Comparison of ENCODE assay signal across 6 cellular contexts in the genomic region with DNA sequence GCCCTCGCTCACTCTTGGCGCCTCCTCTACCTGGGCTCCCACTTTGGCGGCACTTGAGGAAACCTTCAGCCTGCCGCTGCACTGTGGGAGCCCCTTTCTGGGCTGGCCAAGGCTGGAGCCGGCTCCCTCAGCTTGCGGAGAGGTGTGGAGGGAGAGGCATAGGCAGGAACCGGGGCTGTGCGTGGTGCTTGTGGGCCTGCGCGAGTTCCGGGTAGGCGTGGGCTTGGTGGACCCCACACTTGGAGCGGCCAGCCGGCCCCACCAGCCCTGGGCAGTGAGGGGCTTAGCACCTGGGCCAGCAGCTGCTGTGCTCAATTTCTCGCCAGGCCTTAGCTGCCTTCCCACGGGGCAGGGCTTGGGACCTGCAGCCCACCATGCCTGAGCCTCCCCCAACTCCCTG. TPM values are rescaled to one million over a fixed set of nuclear protein-coding genes. Genes with fewer than 3 reads are reported as not detected.
"Had no signal": no experiment of that assay in that cellular context is flagged by ENCODE, and none has a peak within 500 bp of the region (broad histone marks: within the 10 kb centered on the region; RNA-seq: fewer than 3 reads in every experiment).

No MANE protein-coding gene starts in this region.

RNA-seq across cellular contexts. Expression of gene SELP, which starts 31.1 kb away (rescaled TPM):
- total RNA-seq: GM23248, GM23338, H1, H7, H9, HFFc6 had no signal
- polyA plus RNA-seq: GM23248, GM23338, H1 had no signal

RNA-seq across cellular contexts. Expression of gene SELL, which starts 50.4 kb away (rescaled TPM):
- total RNA-seq: GM23248, GM23338, H1, H7, H9 had no signal
- polyA plus RNA-seq: GM23248, GM23338, H1 had no signal
